In genomic region chr17:32546031-32546444, GRCh38 we compare ENCODE assay signal across 10 cellular contexts. TPM values are rescaled to one million over a fixed set of nuclear protein-coding genes. Genes with fewer than 3 reads are reported as not detected.
A peak's percentile ranks its signal among the peaks of the same experiment; 100 is the strongest.
DNase-seq lines count a peak whose midpoint lies in the region; ATAC-seq lines count a peak whose summit lies in the region.
"Had no signal": no experiment of that assay in that cellular context is flagged by ENCODE, and none has a peak within 500 bp of the region (broad histone marks: within the 10 kb centered on the region; RNA-seq: fewer than 3 reads in every experiment).

No MANE protein-coding gene starts in this region.

- DNase-seq in COR-L47 (lab: John Stamatoyannopoulos, UW) (peak; percentile 74), NCI-H1092 treated with DMSO at 0.1 percent for 48 hours (lab: John Stamatoyannopoulos, UW) (peak; percentile 29), anterior cingulate cortex (lab: John Stamatoyannopoulos, UW) (peak in 55 of 58 donors; percentile 11 to 91 (median 64)), medulla oblongata (ENCODE audit: extremely low spot score) (peak; percentile 81), ureter (ENCODE audit: low spot score) (no peak)
- DNase-seq in effector CD8-positive, alpha-beta T cell (lab: John Stamatoyannopoulos, UW): no peak
- DNase-seq: activated T-cell treated with anti-CD3 and anti-CD28 coated beads for 4 hours, NCI-H187 treated with DMSO at 0.1 percent for 48 hours had no signal

- no peak for ATAC-seq in esophagus mucosa
- ATAC-seq in HG02571 (IDR thresholded peaks at IDR 0.05; ENCODE audit: unreplicated experiment): no peak

RNA-seq across cellular contexts. Expression of gene CDK5R1, which starts 59.2 kb away (rescaled TPM):
- total RNA-seq in esophagus mucosa: 12.6 TPM
- 0.83 TPM for total RNA-seq in ureter

Comparison
In these comparisons a context has a peak if more than half of its experiments do, and no peak if none do; other contexts are left out.
1. DNase-seq: peak in COR-L47 (single experiment), NCI-H1092 treated with DMSO at 0.1 percent for 48 hours (single experiment), anterior cingulate cortex (55 of 58) and medulla oblongata (single experiment); none in effector CD8-positive, alpha-beta T cell (single experiment) and ureter (single experiment).